ENCODE assay signal across 24 cellular contexts in the genomic region with DNA sequence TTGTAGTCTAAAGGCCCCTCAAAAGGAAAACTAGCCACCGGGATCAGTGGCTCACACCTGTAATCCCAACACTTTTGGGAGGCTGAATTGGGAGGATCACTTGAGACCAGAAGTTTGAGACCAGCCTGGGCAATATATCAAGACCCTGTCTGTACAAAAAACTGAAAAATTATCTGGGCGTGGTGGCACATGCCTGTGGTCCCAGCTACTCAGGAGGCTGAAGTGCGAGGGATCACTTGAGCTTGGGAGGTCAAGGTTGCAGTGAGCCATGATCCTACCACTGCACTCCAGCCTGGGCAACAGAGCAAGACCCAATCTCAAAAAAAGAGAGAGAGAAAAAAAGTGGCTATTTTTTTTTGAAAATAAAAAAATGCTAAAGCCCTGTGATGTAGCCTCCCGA.
"Had no signal": no experiment of that assay in that cellular context is flagged by ENCODE, and none has a peak within 500 bp of the region (broad histone marks: within the 10 kb centered on the region; RNA-seq: fewer than 3 reads in every experiment).

No MANE protein-coding gene starts in this region.

- H3K36me3 ChIP-seq: colonic mucosa, esophagus muscularis mucosa, heart right ventricle, left lung, lower lobe of right lung had no signal

- DNase-seq: colonic mucosa; cortex of kidney; effector CD8-positive, alpha-beta T cell; effector memory CD8-positive, alpha-beta T cell; endodermal cell; foreskin keratinocyte; glutamatergic neuron; head of caudate nucleus; heart right ventricle; hippocampal formation; left cardiac atrium; left lung; left ventricle myocardium superior; lower lobe of right lung; mesenchymal stem cell; mucosa of descending colon had no signal

- H3K27ac Mint-ChIP-seq: dendritic cell treated with granulocyte-macrophage colony-stimulating factor and Interleukin-4, amounts not matched to agents 40 ng/mL and 50 ng/mL, for 4 days; effector memory CD8-positive, alpha-beta T cell; endodermal cell; mesothelial cell of epicardium had no signal

- H3K27me3 Mint-ChIP-seq: dendritic cell treated with granulocyte-macrophage colony-stimulating factor and Interleukin-4, amounts not matched to agents 40 ng/mL and 50 ng/mL, for 4 days; effector memory CD8-positive, alpha-beta T cell had no signal

- H3K27ac ChIP-seq: colonic mucosa, esophagus muscularis mucosa, foreskin keratinocyte, heart right ventricle, left lung, lower lobe of right lung had no signal

- H3K36me3 Mint-ChIP-seq: mesothelial cell of epicardium had no signal

- ATAC-seq: effector memory CD8-positive, alpha-beta T cell; foreskin keratinocyte; left cardiac atrium; left lung; left ventricle myocardium superior; lower lobe of right lung; mucosa of descending colon had no signal

- H3K9me3 ChIP-seq: colonic mucosa, esophagus muscularis mucosa, heart right ventricle, left lung, lower lobe of right lung, mucosa of descending colon had no signal

- H3K27me3 ChIP-seq: colonic mucosa, esophagus muscularis mucosa, foreskin keratinocyte, heart right ventricle, left lung had no signal

- H3K4me3 Mint-ChIP-seq: dendritic cell treated with granulocyte-macrophage colony-stimulating factor and Interleukin-4, amounts not matched to agents 40 ng/mL and 50 ng/mL, for 4 days; effector memory CD8-positive, alpha-beta T cell; endodermal cell; mesothelial cell of epicardium had no signal

- H3K9me3 Mint-ChIP-seq: dendritic cell treated with granulocyte-macrophage colony-stimulating factor and Interleukin-4, amounts not matched to agents 40 ng/mL and 50 ng/mL, for 4 days; effector memory CD8-positive, alpha-beta T cell; endodermal cell; mesothelial cell of epicardium had no signal

- FAIRE-seq: endometrium, endothelial cell of umbilical vein, frontal cortex, islet of Langerhans, keratinocyte had no signal

- H3K4me1 ChIP-seq: colonic mucosa had no signal

- H3K4me3 ChIP-seq: colonic mucosa, esophagus muscularis mucosa, heart right ventricle, left lung, lower lobe of right lung, mucosa of descending colon had no signal
